14 cellular contexts compared by ENCODE assay signal in the genomic region with DNA sequence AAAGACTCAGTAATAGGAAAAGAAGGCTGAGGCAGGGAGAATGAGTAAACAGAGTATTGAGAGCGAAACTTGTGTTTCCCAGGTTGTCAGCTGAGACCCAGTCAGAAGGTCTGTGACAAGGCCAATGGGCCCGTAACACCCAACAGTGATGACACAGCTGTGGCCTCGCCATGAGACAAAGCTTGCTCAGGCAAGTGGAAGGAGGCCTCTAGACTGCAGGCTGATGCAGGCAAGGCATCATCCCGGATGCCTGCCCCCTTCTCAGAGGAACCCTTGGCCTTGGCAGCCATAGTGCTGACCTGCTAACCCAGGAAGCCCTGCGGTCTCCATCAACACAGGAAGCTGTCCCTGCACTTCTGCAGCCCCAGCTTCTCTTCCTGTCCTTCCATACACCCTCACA. TPM values are rescaled to one million over a fixed set of nuclear protein-coding genes. Genes with fewer than 3 reads are reported as not detected.
DNase-seq lines count a peak whose midpoint lies in the region; ATAC-seq, FAIRE-seq and TF ChIP-seq lines count a peak whose summit lies in the region.
"Had no signal": no experiment of that assay in that cellular context is flagged by ENCODE, and none has a peak within 500 bp of the region (broad histone marks: within the 10 kb centered on the region; RNA-seq: fewer than 3 reads in every experiment).

No MANE protein-coding gene starts in this region.

- H3K27ac Mint-ChIP-seq in osteocyte (ENCODE audit: unreplicated experiment): no peak overlapping the region

- H3K9me3 Mint-ChIP-seq in osteocyte (ENCODE audit: unreplicated experiment): peaks cover 13% of the 10 kb centered on the region

- no peaks in the 10 kb centered on the region for H3K27me3 ChIP-seq in pancreas

- DNase-seq in activated naive CD4-positive, alpha-beta T cell treated with Interleukin-2 at 50 U/mL for 16 hours: peak; percentile 9
- DNase-seq in activated naive CD4-positive, alpha-beta T cell treated with anti-CD3 and anti-CD28 coated beads, Interleukin-2, amount 50 U/mL, for 16 hours: no peak
- DNase-seq in RPMI8226 (peak; percentile 8), osteocyte (ENCODE audit: extremely low spot score, unreplicated experiment) (peak; percentile 68), pancreas (no peak), NCI-H2029 treated with DMSO at 0.1 percent for 48 hours (lab: John Stamatoyannopoulos, UW) (no peak), T1000 (lab: John Stamatoyannopoulos, UW) (no peak)
- DNase-seq: activated CD4-positive, alpha-beta T cell treated with anti-CD3 and anti-CD28 coated beads, Interleukin-2, amount 50 U/mL, for 4 hours; amygdala; NCI-H2029; NCI-H69 had no signal

- no peak for TF ChIP-seq CTCF in osteocyte (IDR thresholded peaks at IDR 0.05)
- TF ChIP-seq CTCF in pancreas (IDR thresholded peaks at IDR 0.05): no peak

- no peaks in the 10 kb centered on the region for H3K4me1 ChIP-seq in pancreas
- H3K4me1 ChIP-seq: parathyroid adenoma had no signal

- WGBS in pancreas, 2 donors: 89 to 92% methylated on average over 5 of the region's 5 CpGs

- H3K27me3 Mint-ChIP-seq in osteocyte (ENCODE audit: unreplicated experiment): no peaks in the 10 kb centered on the region

- H3K9me3 ChIP-seq in pancreas: no peaks in the 10 kb centered on the region

- ATAC-seq in GM21723 (IDR thresholded peaks at IDR 0.05; ENCODE audit: unreplicated experiment) (peak; percentile 69), pancreas (no peak)

- H3K36me3 ChIP-seq in pancreas: no peaks in the 10 kb centered on the region

- H3K27ac ChIP-seq in pancreas: no peak overlapping the region
- H3K27ac ChIP-seq: parathyroid adenoma had no signal

- no peaks in the 10 kb centered on the region for H3K4me1 Mint-ChIP-seq in osteocyte (ENCODE audit: unreplicated experiment)

- no peak for FAIRE-seq in pancreas (lab: Jason Lieb, UNC)
- FAIRE-seq: keratinocyte had no signal

- no peak overlapping the region for H3K4me3 Mint-ChIP-seq in osteocyte (ENCODE audit: unreplicated experiment)

- intact Hi-C loops in pancreas (cut with DNase I): no loop called here

- H3K36me3 Mint-ChIP-seq in osteocyte (ENCODE audit: unreplicated experiment): peaks cover 2% of the 10 kb centered on the region

- no peak overlapping the region for H3K4me3 ChIP-seq in pancreas

RNA-seq across cellular contexts. Expression of a gene that starts 15.4 kb away (rescaled TPM):
- total RNA-seq in osteocyte: 7.8 and 11.3 TPM in 2 replicates
- total RNA-seq in pancreas: 1 to 10 TPM; 1.8 to 9.2 (median 5.4) TPM
- 1 to 10 TPM; 1.6 to 3.1 TPM for polyA plus RNA-seq in pancreas

Comparison
In these comparisons a context has a peak if more than half of its experiments do, and no peak if none do; other contexts are left out.
1. DNase-seq: peak in activated naive CD4-positive, alpha-beta T cell treated with Interleukin-2 at 50 U/mL for 16 hours (single experiment), RPMI8226 (single experiment) and osteocyte (single experiment); none in activated naive CD4-positive, alpha-beta T cell treated with anti-CD3 and anti-CD28 coated beads, Interleukin-2, amount 50 U/mL, for 16 hours (single experiment), pancreas (0 of 6), NCI-H2029 treated with DMSO at 0.1 percent for 48 hours (single experiment) and T1000 (single experiment).